ENCODE assay signal across 8 cellular contexts in the genomic region with DNA sequence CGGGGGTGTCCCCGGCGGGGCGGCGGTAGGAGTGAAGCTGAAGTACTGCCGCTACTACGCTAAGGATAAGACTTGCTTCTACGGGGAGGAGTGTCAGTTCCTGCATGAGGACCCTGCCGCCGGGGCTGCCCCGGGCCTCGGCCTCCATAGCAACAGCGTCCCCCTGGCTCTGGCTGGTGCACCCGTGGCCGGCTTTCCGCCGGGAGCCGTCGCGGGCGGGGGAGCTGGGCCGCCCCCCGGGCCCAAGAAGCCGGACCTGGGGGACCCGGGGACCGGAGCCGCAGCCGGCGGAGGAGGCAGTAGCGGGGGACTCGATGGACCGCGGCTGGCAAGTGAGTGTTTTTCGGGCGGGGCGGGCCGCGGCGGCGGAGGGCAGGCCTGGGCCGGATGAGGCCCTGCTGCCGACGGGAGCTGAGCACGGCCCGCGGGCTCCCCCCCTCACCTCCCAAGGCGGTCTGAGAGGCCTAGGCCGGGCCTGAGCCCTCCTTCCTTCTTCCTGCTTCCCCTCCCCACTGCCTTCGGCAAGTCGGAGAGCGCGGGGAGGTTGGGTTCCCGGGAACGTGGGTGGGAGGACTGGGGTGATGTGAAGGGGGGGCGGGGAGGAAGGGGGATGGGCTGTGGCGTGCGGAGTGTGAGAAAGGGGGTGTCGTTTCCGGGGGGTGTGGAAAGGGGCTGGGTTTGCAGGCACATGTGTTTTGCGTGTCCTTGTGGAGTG. TPM values are rescaled to one million over a fixed set of nuclear protein-coding genes. Genes with fewer than 3 reads are reported as not detected.
DNase-seq lines count a peak whose midpoint lies in the region; ATAC-seq and TF ChIP-seq lines count a peak whose summit lies in the region.

No MANE protein-coding gene starts in this region.

- H3K4me1 Mint-ChIP-seq in activated naive CD8-positive, alpha-beta T cell treated with anti-CD3 and anti-CD28 coated beads for 36 hours = peaks cover 37% of the 10 kb centered on the region

- peak; percentile 32 for DNase-seq in DMS79 treated with DMSO at 0.1 percent for 48 hours (lab: John Stamatoyannopoulos, UW)
- DNase-seq in KBM-7 = peak; percentile 93
- peak; percentile 90 for DNase-seq in SKM-1 treated with dmso at 0.1 percent for 144 hours (lab: John Stamatoyannopoulos, UW; ENCODE audit: unreplicated experiment)
- DNase-seq in activated naive CD8-positive, alpha-beta T cell treated with anti-CD3 and anti-CD28 coated beads for 36 hours = peak; percentile 87
- peak; percentile 90 for DNase-seq in Right ventricle myocardium inferior (ENCODE audit: missing footprints)
- DNase-seq in ovary = peak; percentile 86 to 90 (median 88)
- peak; percentile 62 for DNase-seq in thoracic aorta (ENCODE audit: low spot score)

- peak; percentile 67 for TF ChIP-seq POLR2A in ovary (IDR thresholded peaks at IDR 0.05)

- no peaks in the 10 kb centered on the region for H3K27me3 ChIP-seq in ovary
- H3K27me3 ChIP-seq in thoracic aorta (replicated peaks; ENCODE audit: insufficient read depth) = no peaks in the 10 kb centered on the region

- H3K9me3 Mint-ChIP-seq in activated naive CD8-positive, alpha-beta T cell treated with anti-CD3 and anti-CD28 coated beads for 36 hours = no peaks in the 10 kb centered on the region

- no peaks in the 10 kb centered on the region for H3K36me3 ChIP-seq in ovary
- H3K36me3 ChIP-seq in thoracic aorta = no peaks in the 10 kb centered on the region

- no peaks in the 10 kb centered on the region for H3K27me3 Mint-ChIP-seq in activated naive CD8-positive, alpha-beta T cell treated with anti-CD3 and anti-CD28 coated beads for 36 hours

- H3K4me1 ChIP-seq in ovary (ENCODE audit: insufficient read depth) (no peaks in the 10 kb centered on the region), thoracic aorta (ENCODE audit: control insufficient read depth in 1 of 2, low read depth in 2 of 2) (peaks cover 4 to 37% of the 10 kb centered on the region in 2 donors)

- WGBS in ovary, 3 donors = 1% methylated on average over 28 to 59 of the region's 60 CpGs

- H3K27ac ChIP-seq in ovary (peak overlapping the region; percentile 91 to 97), thoracic aorta (peak overlapping the region; percentile 90 to 95)

- in situ Hi-C loops in KBM-7 (cut with MboI; ENCODE audit: low pct_unique_long_range_greater_than_20kb, low sequenced_read_pairs) = no loop called here

- peak overlapping the region; percentile 99 for H3K4me3 ChIP-seq in ovary
- H3K4me3 ChIP-seq in thoracic aorta = peak overlapping the region; percentile 88

- TF ChIP-seq EP300 in ovary (IDR thresholded peaks at IDR 0.05) = no peak

- peak; percentile 60 for ATAC-seq in GM21529 (IDR thresholded peaks at IDR 0.05; ENCODE audit: unreplicated experiment)
- peak; percentile 79 for ATAC-seq in Right ventricle myocardium inferior
- peak; percentile 34 for ATAC-seq in thoracic aorta (ENCODE audit: insufficient number of reproducible peaks, low FRiP score, low read depth)

- TF ChIP-seq CTCF in ovary (IDR thresholded peaks at IDR 0.05) = no peak
- TF ChIP-seq CTCF in thoracic aorta (IDR thresholded peaks at IDR 0.05) = no peak

- H3K4me3 Mint-ChIP-seq in activated naive CD8-positive, alpha-beta T cell treated with anti-CD3 and anti-CD28 coated beads for 36 hours = peak overlapping the region; percentile 82

- H3K36me3 Mint-ChIP-seq in activated naive CD8-positive, alpha-beta T cell treated with anti-CD3 and anti-CD28 coated beads for 36 hours = peaks cover 5% of the 10 kb centered on the region

- intact Hi-C loops in Right ventricle myocardium inferior (cut with DNase I) = loop anchor here (5.0 to 10.0 kb wide), 2 partner anchors 498 to 684 kb away; a partner anchor contains a TSS
- intact Hi-C loops in ovary (cut with DNase I) = no loop called here

- H3K9me3 ChIP-seq in ovary (no peaks in the 10 kb centered on the region), thoracic aorta (no peaks in the 10 kb centered on the region)

- peak overlapping the region; percentile 88 for H3K27ac Mint-ChIP-seq in activated naive CD8-positive, alpha-beta T cell treated with anti-CD3 and anti-CD28 coated beads for 36 hours

RNA-seq across cellular contexts. Expression of a gene that starts 0.6 kb away (rescaled TPM):
- 10 to 100 TPM; 24.4 to 27.3 TPM for total RNA-seq in activated naive CD8-positive, alpha-beta T cell treated with anti-CD3 and anti-CD28 coated beads for 36 hours
- 8.7 TPM for total RNA-seq in Right ventricle myocardium inferior
- total RNA-seq in ovary = 10 to 100 TPM; 33.8 to 40.7 (median 36.7) TPM
- polyA plus RNA-seq in ovary = 10 to 100 TPM; 13.2 to 16.5 TPM
- total RNA-seq in thoracic aorta = 10 to 100 TPM; 33.3 to 45.3 TPM

RNA-seq across cellular contexts. Expression of a gene that starts 38.5 kb away (rescaled TPM):
- under 1 TPM in 1 of 2 experiments, not detected in 1; 0.19 TPM for total RNA-seq in activated naive CD8-positive, alpha-beta T cell treated with anti-CD3 and anti-CD28 coated beads for 36 hours
- total RNA-seq in Right ventricle myocardium inferior (not detected), ovary (under 1 TPM in 6 of 7 donors, not detected in 1; 0.08 to 0.35 (median 0.15) TPM), thoracic aorta (1 to 10 TPM in 1 of 2 donors, under 1 TPM in 1; 0.81 to 1.1 TPM)
- under 1 TPM; 0.10 to 0.97 TPM for polyA plus RNA-seq in ovary

Comparison
In these comparisons a context has a peak if more than half of its experiments do, and no peak if none do; other contexts are left out.
1. Peak in every context shown above with its lines: DNase-seq, ATAC-seq, H3K4me3 ChIP-seq and H3K27ac ChIP-seq.
2. DNase-seq: peak in every context shown above with its lines; median percentile 93 in KBM-7; 90 in SKM-1 treated with dmso at 0.1 percent for 144 hours; 90 in Right ventricle myocardium inferior; 88 in ovary; 87 in activated naive CD8-positive, alpha-beta T cell treated with anti-CD3 and anti-CD28 coated beads for 36 hours; 62 in thoracic aorta; 32 in DMS79 treated with DMSO at 0.1 percent for 48 hours.